In genomic region chr19:18122424-18122823, GRCh38 we compare ENCODE assay signal across 1 cellular context.
TF ChIP-seq lines count a peak whose summit lies in the region.

No MANE protein-coding gene starts in this region.

TF ChIP-seq in IMR-90, 13 proteins besides CTCF, POLR2A, EP300 and RAD21:
- TF ChIP-seq CHD1 (IDR thresholded peaks at IDR 0.05; ENCODE audit: low read depth, low read length) = no peak
- no peak for TF ChIP-seq MAFK (IDR thresholded peaks at IDR 0.05; ENCODE audit: low read depth, low read length)
- no peak for TF ChIP-seq RCOR1 (IDR thresholded peaks at IDR 0.05; ENCODE audit: insufficient replicate concordance, low read length)
- no peak for TF ChIP-seq BHLHE40 (IDR thresholded peaks at IDR 0.05; ENCODE audit: low read depth, low read length)
- no peak for TF ChIP-seq CEBPB (IDR thresholded peaks at IDR 0.05; ENCODE audit: low read depth, low read length)
- TF ChIP-seq MAZ (IDR thresholded peaks at IDR 0.05; ENCODE audit: borderline replicate concordance, low read depth, low read length) = no peak
